Comparison of ENCODE assay signal across 9 cellular contexts in genomic region chr4:133146574-133147198, GRCh38. TPM values are rescaled to one million over a fixed set of nuclear protein-coding genes. Genes with fewer than 3 reads are reported as not detected.
DNase-seq lines count a peak whose midpoint lies in the region; ATAC-seq and TF ChIP-seq lines count a peak whose summit lies in the region.
"Had no signal": no experiment of that assay in that cellular context is flagged by ENCODE, and none has a peak within 500 bp of the region (broad histone marks: within the 10 kb centered on the region; RNA-seq: fewer than 3 reads in every experiment).

No MANE protein-coding gene starts in this region.

- CTCF ChIA-PET in PC-9 (lab: Charles Lee) = interaction anchor here (0.6 to 1.1 kb wide), 4 partner anchors 322 to 1858 kb away, joined by 3 to 4 read pairs (median 3); no protein-coding TSS in a partner anchor

- H3K4me1 Mint-ChIP-seq in nephron = peaks cover 32% of the 10 kb centered on the region

- no peaks in the 10 kb centered on the region for H3K9me2 ChIP-seq in PC-9 (ENCODE audit: insufficient read depth)

- H3K27ac ChIP-seq in PC-9 = no peak overlapping the region

- peak overlapping the region; percentile 64 for H3K4me2 ChIP-seq in PC-9

- H3K4me3 Mint-ChIP-seq in nephron = peak overlapping the region; percentile 90 to 92 (median 91)
- H3K4me3 Mint-ChIP-seq: naive B cell had no signal

- H3K27me3 Mint-ChIP-seq in nephron (ENCODE audit: low read depth) = peaks cover 60% of the 10 kb centered on the region

- H3K4me3 ChIP-seq in PC-9 (peak overlapping the region; percentile 11; the same call in 1 of the 2 replicates), epithelial cell of esophagus (ENCODE audit: low read length) (peak overlapping the region; percentile 31)

- DNase-seq in Right ventricle myocardium inferior (ENCODE audit: missing footprints) (peak; percentile 64), cardiac septum (ENCODE audit: low spot score) (no peak), PC-9 (peak in 1 of 2 experiments; percentile 40), epithelial cell of esophagus (ENCODE audit: low read depth) (peak; percentile 54), mesenteric fat pad (ENCODE audit: low spot score) (no peak), HuH-7.5 (ENCODE audit: low spot score) (no peak)
- DNase-seq: naive B cell had no signal

- H3K36me3 Mint-ChIP-seq in nephron (ENCODE audit: low read depth) = no peaks in the 10 kb centered on the region

- no peaks in the 10 kb centered on the region for H3K9me3 Mint-ChIP-seq in nephron

- H3K9me3 ChIP-seq in PC-9 (ENCODE audit: insufficient read depth, low read depth) = no peaks in the 10 kb centered on the region

- intact Hi-C loops in Right ventricle myocardium inferior (cut with DNase I) = no loop called here
- intact Hi-C loops in cardiac septum (cut with DNase I) = no loop called here
- intact Hi-C loops in PC-9 (cut with micrococcal nuclease; ENCODE audit: unreplicated experiment) = loop anchor here (5.0 to 10.0 kb wide), 3 partner anchors 338 to 1761 kb away; no protein-coding TSS in a partner anchor

- POLR2A ChIA-PET in PC-9 (lab: Charles Lee; ENCODE audit: unreplicated experiment) = no interaction called here

- H3K4me1 ChIP-seq in PC-9 (replicated peaks; ENCODE audit: insufficient read depth) = no peaks in the 10 kb centered on the region

- no peak for ATAC-seq in Right ventricle myocardium inferior
- peak; percentile 50 for ATAC-seq in HG02970 (IDR thresholded peaks at IDR 0.05; ENCODE audit: low FRiP score, unreplicated experiment)

- no peaks in the 10 kb centered on the region for H3K27me3 ChIP-seq in PC-9 (ENCODE audit: insufficient read depth, low read depth)

- H3F3A ChIP-seq in PC-9 (ENCODE audit: insufficient read depth, low read depth) = no peaks in the 10 kb centered on the region

- TF ChIP-seq CTCF in PC-9 (conservative IDR thresholded peaks at IDR 0.05) = peak; percentile 79
- peak; percentile 97 for TF ChIP-seq CTCF in epithelial cell of esophagus (IDR thresholded peaks at IDR 0.05; ENCODE audit: insufficient read depth, low read depth, low read length, missing control alignments)
- TF ChIP-seq CTCF in nephron (IDR thresholded peaks at IDR 0.05; ENCODE audit: unreplicated experiment in 3 of 3) = peak; percentile 95 to 98 (median 96)

- H3K79me2 ChIP-seq in PC-9 (ENCODE audit: low read depth) = no peaks in the 10 kb centered on the region

- H3K36me3 ChIP-seq in PC-9 (ENCODE audit: low read depth) = no peaks in the 10 kb centered on the region

- H3K27ac Mint-ChIP-seq in nephron = no peak overlapping the region

- H4K20me1 ChIP-seq in PC-9 (ENCODE audit: insufficient read depth) = no peaks in the 10 kb centered on the region

- H2AFZ ChIP-seq in PC-9 = 0 out of 2 replicates have a peak overlapping the region, but pooled peaks have one; percentile 52

- no TSS peak for BruUV-seq in PC-9 (replicated peaks; lab: Mats Ljungman, UMichigan)

RNA-seq across cellular contexts. Expression of gene PCDH10, which starts 2.4 kb away (rescaled TPM):
- total RNA-seq in Right ventricle myocardium inferior = 0.03 TPM
- total RNA-seq in cardiac septum = 0.48 TPM
- total RNA-seq in PC-9 (2021) = not detected in 2 replicates
- 0.06 TPM for total RNA-seq in mesenteric fat pad

Comparison
In these comparisons a context has a peak if more than half of its experiments do, and no peak if none do; other contexts are left out.
1. DNase-seq: peak in Right ventricle myocardium inferior (single experiment) and epithelial cell of esophagus (single experiment); none in cardiac septum (single experiment), mesenteric fat pad (single experiment) and HuH-7.5 (single experiment).
2. Peak in every context shown above with its lines, with median percentiles within 50 percentile points of each other: CTCF ChIP-seq.